Comparison of ENCODE assay signal across 8 cellular contexts in genomic region chr14:68140111-68140741, GRCh38.
DNase-seq lines count a peak whose midpoint lies in the region; ATAC-seq and TF ChIP-seq lines count a peak whose summit lies in the region.

No MANE protein-coding gene starts in this region.

- peak; percentile 54 for ATAC-seq in gastroesophageal sphincter
- ATAC-seq in activated naive CD4-positive, alpha-beta T cell treated with anti-CD3 and anti-CD28 coated beads, Interleukin-2, amount 50 U/mL, for 72 hours: no peak

- H3K9me3 ChIP-seq in SJSA1 (replicated peaks) (no peaks in the 10 kb centered on the region), gastroesophageal sphincter (no peaks in the 10 kb centered on the region)

- no peaks in the 10 kb centered on the region for H3K9me3 Mint-ChIP-seq in activated naive CD4-positive, alpha-beta T cell treated with anti-CD3 and anti-CD28 coated beads, Interleukin-2, amount 50 U/mL, for 72 hours

- WGBS in gastroesophageal sphincter (ENCODE audit: low coverage in 1 of 2), 2 donors: 9 to 10% methylated on average over 1 to 2 of the region's 2 CpGs

- no peak for TF ChIP-seq POLR2A in gastroesophageal sphincter (IDR thresholded peaks at IDR 0.05)

- CTCF ChIA-PET in HEK293T (lab: Yijun Ruan, JAX): no interaction called here

- no peaks in the 10 kb centered on the region for H3K36me3 ChIP-seq in SJSA1
- H3K36me3 ChIP-seq in gastroesophageal sphincter: no peaks in the 10 kb centered on the region

- no peak for TF ChIP-seq CTCF in gastroesophageal sphincter (IDR thresholded peaks at IDR 0.05)
- TF ChIP-seq CTCF in retinal pigment epithelial cell (conservative IDR thresholded peaks at IDR 0.05; ENCODE audit: low read depth, low read length): no peak

- peak; percentile 87 for TF ChIP-seq EP300 in gastroesophageal sphincter (IDR thresholded peaks at IDR 0.05)

- H3K36me3 Mint-ChIP-seq in activated naive CD4-positive, alpha-beta T cell treated with anti-CD3 and anti-CD28 coated beads, Interleukin-2, amount 50 U/mL, for 72 hours: no peaks in the 10 kb centered on the region

- H3K4me1 ChIP-seq in SJSA1 (replicated peaks) (peaks cover 70% of the 10 kb centered on the region), gastroesophageal sphincter (peaks cover 22 to 89% (median 32%) of the 10 kb centered on the region in 3 donors)

- H3K27ac ChIP-seq in SJSA1 (peak overlapping the region; percentile 96), gastroesophageal sphincter (peak overlapping the region; percentile 80 to 96 (median 83))

- DNase-seq in HEK293T (ENCODE audit: extremely low spot score) (peak; percentile 56), SJSA1 (ENCODE audit: low read depth in 1 of 2, low spot score in 2 of 2) (peak; percentile 75), retinal pigment epithelial cell (ENCODE audit: low read depth) (peak; percentile 99), T-helper 2 cell (no peak), NCI-H1436 (lab: John Stamatoyannopoulos, UW) (no peak), NOMO-1 treated with dmso at 0.1 percent for 144 hours (lab: John Stamatoyannopoulos, UW; ENCODE audit: unreplicated experiment) (no peak)
- no peak for DNase-seq in activated naive CD4-positive, alpha-beta T cell treated with anti-CD3 and anti-CD28 coated beads, Interleukin-2, amount 50 U/mL, for 72 hours (ENCODE audit: low spot score in 2 of 2)

- POLR2A ChIA-PET in HEK293T (lab: Yijun Ruan, JAX): no interaction called here

- H3K27me3 ChIP-seq in SJSA1 (replicated peaks): no peaks in the 10 kb centered on the region
- no peaks in the 10 kb centered on the region for H3K27me3 ChIP-seq in gastroesophageal sphincter

- no peak overlapping the region for H3K4me3 ChIP-seq in SJSA1
- no peak overlapping the region for H3K4me3 ChIP-seq in gastroesophageal sphincter
- no peak overlapping the region for H3K4me3 ChIP-seq in retinal pigment epithelial cell (ENCODE audit: low read length)

- H3K27ac Mint-ChIP-seq in activated naive CD4-positive, alpha-beta T cell treated with anti-CD3 and anti-CD28 coated beads, Interleukin-2, amount 50 U/mL, for 72 hours: no peak overlapping the region

TF ChIP-seq in HEK293T, 16 proteins besides CTCF, POLR2A, EP300 and RAD21:
- peak; percentile 79 for TF ChIP-seq ARNT (IDR thresholded peaks at IDR 0.05)
- TF ChIP-seq NFRKB (IDR thresholded peaks at IDR 0.05): no peak
- no peak for TF ChIP-seq SUZ12 (IDR thresholded peaks at IDR 0.05)
- no peak for TF ChIP-seq L3MBTL2 (conservative IDR thresholded peaks at IDR 0.05)
- 0 out of 2 replicates have a peak, but pooled peaks have one; percentile 64 for TF ChIP-seq LEF1 (IDR thresholded peaks at IDR 0.05; ENCODE audit: borderline replicate concordance)
- TF ChIP-seq ELF4 (IDR thresholded peaks at IDR 0.05): no peak
- no peak for TF ChIP-seq FOXM1 (IDR thresholded peaks at IDR 0.05; ENCODE audit: borderline replicate concordance)
- TF ChIP-seq FOXK2 (IDR thresholded peaks at IDR 0.05): peak; percentile 30; the same call in 1 of the 2 replicates
- TF ChIP-seq TARDBP (IDR thresholded peaks at IDR 0.05): no peak
- no peak for TF ChIP-seq ZNF384 (IDR thresholded peaks at IDR 0.05)
- TF ChIP-seq PKNOX1 (IDR thresholded peaks at IDR 0.05): peak; percentile 84
- TF ChIP-seq SP1 (IDR thresholded peaks at IDR 0.05): no peak
- no peak for TF ChIP-seq HDGF (IDR thresholded peaks at IDR 0.05; ENCODE audit: borderline replicate concordance)
- TF ChIP-seq CTBP1 (IDR thresholded peaks at IDR 0.05; ENCODE audit: borderline replicate concordance): peak; percentile 97
- no peak for TF ChIP-seq BHLHE40 (IDR thresholded peaks at IDR 0.05; ENCODE audit: borderline replicate concordance)
- peak; percentile 41; the same call in 1 of the 2 replicates for TF ChIP-seq FOXA1 (IDR thresholded peaks at IDR 0.05)

Comparison
In these comparisons a context has a peak if more than half of its experiments do, and no peak if none do; other contexts are left out.
1. DNase-seq: peak in HEK293T (single experiment), SJSA1 (2 of 2) and retinal pigment epithelial cell (single experiment); none in T-helper 2 cell (0 of 5), NCI-H1436 (single experiment), NOMO-1 treated with dmso at 0.1 percent for 144 hours (single experiment) and activated naive CD4-positive, alpha-beta T cell treated with anti-CD3 and anti-CD28 coated beads, Interleukin-2, amount 50 U/mL, for 72 hours (0 of 2).